19 cellular contexts compared by ENCODE assay signal in the genomic region with DNA sequence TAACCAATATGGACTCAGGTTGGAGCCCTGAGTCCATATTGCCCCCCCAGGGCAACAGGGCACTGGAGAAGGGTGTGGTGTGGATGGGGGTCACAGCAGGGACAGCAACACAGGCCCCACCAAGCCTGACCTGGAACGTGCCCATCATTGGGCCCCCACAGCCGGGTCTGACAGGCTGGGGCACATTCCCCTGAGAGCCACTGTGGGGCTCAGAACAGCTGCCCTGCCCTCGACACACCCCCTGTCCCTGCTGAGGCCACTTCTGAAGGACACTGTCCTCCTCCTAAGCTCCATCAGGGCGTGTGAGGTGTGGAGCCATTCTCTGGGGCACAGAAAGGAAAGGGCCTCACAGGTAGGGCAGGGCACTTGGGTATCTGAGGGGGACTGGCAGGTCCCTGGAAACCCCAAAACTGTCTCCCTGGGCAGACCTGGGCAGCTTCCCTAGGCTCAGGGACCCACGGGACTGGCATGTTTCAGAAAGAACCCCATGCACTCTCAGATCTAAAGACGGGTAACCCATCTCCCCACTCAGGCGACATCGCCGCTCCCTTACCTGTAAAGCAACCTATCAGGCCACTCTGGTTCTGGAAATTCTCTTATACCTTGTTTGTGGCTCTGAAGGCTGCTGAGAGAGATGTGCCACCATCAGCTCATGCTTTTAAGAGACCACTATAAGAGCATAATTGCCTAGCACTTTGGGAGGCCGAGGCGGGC.
A peak's percentile ranks its signal among the peaks of the same experiment; 100 is the strongest.
DNase-seq lines count a peak whose midpoint lies in the region; ATAC-seq and TF ChIP-seq lines count a peak whose summit lies in the region.
"Had no signal": no experiment of that assay in that cellular context is flagged by ENCODE, and none has a peak within 500 bp of the region (broad histone marks: within the 10 kb centered on the region; RNA-seq: fewer than 3 reads in every experiment).

No MANE protein-coding gene starts in this region.

- no peaks in the 10 kb centered on the region for H3K27me3 ChIP-seq in right atrium auricular region
- no peaks in the 10 kb centered on the region for H3K27me3 ChIP-seq in WERI-Rb-1 (ENCODE audit: insufficient read depth, low read depth, severe bottlenecking)
- H3K27me3 ChIP-seq in tibial artery, result no peaks in the 10 kb centered on the region
- H3K27me3 ChIP-seq: heart left ventricle, MG63, neural progenitor cell had no signal

- intact Hi-C loops in Right ventricle myocardium inferior (cut with DNase I), result no loop called here
- intact Hi-C loops in tibial artery (cut with DNase I; ENCODE audit: low total_unique reads), result no loop called here

- H3K4me1 ChIP-seq in right atrium auricular region (peaks cover 0 to 7% of the 10 kb centered on the region in 2 donors), tibial artery (no peaks in the 10 kb centered on the region)
- H3K4me1 ChIP-seq: prostate gland had no signal

- H3K4me3 ChIP-seq in right atrium auricular region (no peak overlapping the region), WERI-Rb-1 (ENCODE audit: low read depth, low read length) (no peak overlapping the region), tibial artery (no peak overlapping the region)
- H3K4me3 ChIP-seq: heart left ventricle, MG63, neural progenitor cell, prostate gland, skin epidermis had no signal

- ATAC-seq in Right ventricle myocardium inferior (no peak), HG03159 (IDR thresholded peaks at IDR 0.05; ENCODE audit: unreplicated experiment) (no peak)
- ATAC-seq: HCT116 had no signal

- TF ChIP-seq CTCF in right atrium auricular region (IDR thresholded peaks at IDR 0.05), result no peak
- no peak for TF ChIP-seq CTCF in WERI-Rb-1 (IDR thresholded peaks at IDR 0.05; ENCODE audit: low read depth, low read length)
- TF ChIP-seq CTCF in tibial artery (IDR thresholded peaks at IDR 0.05), result no peak

- DNase-seq in Right ventricle myocardium inferior (ENCODE audit: missing footprints) (peak; percentile 32), right atrium auricular region (ENCODE audit: low spot score) (no peak), WERI-Rb-1 (peak; percentile 2), islet precursor cell (peak; percentile 41), tibial artery (peak; percentile 15 to 43)
- no peak for DNase-seq in stimulated activated CD4-positive, alpha-beta T cell treated with anti-CD3 and anti-CD28 coated beads, Interleukin-4, amount 100 ng/mL, for 1 hour
- DNase-seq: amygdala; dermis blood vessel endothelial cell; NCI-H146; stimulated activated naive CD4-positive, alpha-beta T cell; T-helper 9 cell had no signal

- H3K27ac ChIP-seq in right atrium auricular region, result no peak overlapping the region
- no peak overlapping the region for H3K27ac ChIP-seq in WERI-Rb-1
- H3K27ac ChIP-seq in tibial artery, result no peak overlapping the region
- H3K27ac ChIP-seq: heart left ventricle, neural progenitor cell, prostate gland, RWPE1, skin epidermis had no signal

- H3K9me3 ChIP-seq in right atrium auricular region (no peaks in the 10 kb centered on the region), WERI-Rb-1 (ENCODE audit: severe bottlenecking) (no peaks in the 10 kb centered on the region), tibial artery (no peaks in the 10 kb centered on the region)
- H3K9me3 ChIP-seq: heart left ventricle, MG63, prostate gland had no signal

- no peaks in the 10 kb centered on the region for H3K36me3 ChIP-seq in right atrium auricular region
- H3K36me3 ChIP-seq in WERI-Rb-1, result no peaks in the 10 kb centered on the region
- H3K36me3 ChIP-seq in tibial artery, result no peaks in the 10 kb centered on the region
- H3K36me3 ChIP-seq: heart left ventricle, MG63, neural progenitor cell, prostate gland had no signal

Comparison
In these comparisons a context has a peak if more than half of its experiments do, and no peak if none do; other contexts are left out.
1. DNase-seq: peak in Right ventricle myocardium inferior (single experiment), WERI-Rb-1 (single experiment), islet precursor cell (single experiment) and tibial artery (2 of 2); none in right atrium auricular region (single experiment) and stimulated activated CD4-positive, alpha-beta T cell treated with anti-CD3 and anti-CD28 coated beads, Interleukin-4, amount 100 ng/mL, for 1 hour (single experiment).